8 cellular contexts compared by ENCODE assay signal in the genomic region with DNA sequence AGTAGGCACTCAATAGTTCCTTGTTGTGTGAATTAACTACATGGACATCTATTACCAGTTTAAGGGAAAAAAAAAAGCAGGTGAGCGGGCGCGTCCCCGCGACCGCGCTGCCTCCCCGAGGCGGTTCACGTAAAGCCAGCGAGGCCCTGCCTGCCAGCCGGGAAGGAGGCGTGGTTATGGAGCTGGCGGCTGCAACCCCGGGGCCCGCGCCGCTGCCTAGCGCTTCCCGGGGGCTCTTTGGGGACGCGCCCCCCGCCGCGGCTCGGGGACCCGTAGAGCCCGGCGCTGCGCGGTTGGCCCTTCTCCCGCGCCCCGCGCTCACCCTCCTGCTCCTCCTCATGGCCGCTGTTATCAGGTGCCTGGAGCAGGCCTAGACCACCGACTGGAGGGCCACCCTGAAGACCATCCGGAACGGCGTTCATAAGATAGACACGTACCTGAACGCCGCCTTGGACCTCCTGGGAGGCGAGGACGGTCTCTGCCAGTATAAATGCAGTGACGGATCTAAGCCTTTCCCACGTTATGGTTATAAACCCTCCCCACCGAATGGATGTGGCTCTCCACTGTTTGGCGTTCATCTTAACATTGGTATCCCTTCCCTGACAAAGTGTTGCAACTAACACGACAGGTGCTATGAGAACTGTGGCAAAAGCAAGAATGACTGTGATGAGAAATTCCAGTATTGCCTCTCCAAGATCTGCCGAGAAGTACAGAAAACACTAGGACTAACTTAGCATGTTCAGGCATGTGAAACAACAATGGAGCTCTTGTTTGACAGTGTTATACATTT. TPM values are rescaled to one million over a fixed set of nuclear protein-coding genes. Genes with fewer than 3 reads are reported as not detected.
DNase-seq lines count a peak whose midpoint lies in the region; ATAC-seq, FAIRE-seq and TF ChIP-seq lines count a peak whose summit lies in the region.

No MANE protein-coding gene starts in this region.

- 0 out of 3 replicates have a peak, but pooled peaks have one; percentile 7 for TF ChIP-seq CTCF in A549 (IDR thresholded peaks at IDR 0.05)
- peak; percentile 21 for TF ChIP-seq CTCF in epithelial cell of proximal tubule (conservative IDR thresholded peaks at IDR 0.05; ENCODE audit: low read depth, low read length)

- H3K9me3 ChIP-seq in A549 (no peaks in the 10 kb centered on the region), mucosa of stomach (ENCODE audit: control insufficient read depth, low read length) (no peaks in the 10 kb centered on the region)

- peak overlapping the region; percentile 56 to 84; a peak in 4 of 6 replicates for H3K27ac ChIP-seq in A549

- DNase-seq in A549 (ENCODE audit: low read depth in 1 of 2, low spot score in 1 of 2), result peak; percentile 35 to 39
- peak; percentile 92 for DNase-seq in H7
- peak; percentile 81 for DNase-seq in NCI-H69 (lab: John Stamatoyannopoulos, UW)
- peak; percentile 56 for DNase-seq in activated T-cell treated with anti-CD3 and anti-CD28 coated beads for 48 hours (ENCODE audit: low read depth)
- peak; percentile 6 for DNase-seq in epithelial cell of proximal tubule (ENCODE audit: low read depth)
- DNase-seq in stimulated activated naive CD8-positive, alpha-beta T cell treated with anti-CD3 and anti-CD28 coated beads, Interleukin-15, Interleukin-2, amounts not matched to agents 100 U/mL and 50 U/mL, for 24 hours, result peak; percentile 66
- DNase-seq in NK-92 (lab: John Stamatoyannopoulos, UW; ENCODE audit: unreplicated experiment), result no peak

- POLR2A ChIA-PET in A549 (lab: Yijun Ruan, JAX), result no interaction called here

- peaks cover 15% of the 10 kb centered on the region for H3K4me1 ChIP-seq in A549
- H3K4me1 ChIP-seq in mucosa of stomach (ENCODE audit: control insufficient read depth, insufficient read depth, low read length), result peaks cover 14% of the 10 kb centered on the region

- no peak for TF ChIP-seq EP300 in A549 (IDR thresholded peaks at IDR 0.05)

- 31% methylated on average over 18 of the region's 51 CpGs for WGBS in A549 (ENCODE audit: missing lambda C conversion rate)

- no peak for TF ChIP-seq POLR2A in A549 (IDR thresholded peaks at IDR 0.05; ENCODE audit: low read length)

- TF ChIP-seq RAD21 in A549 (conservative IDR thresholded peaks at IDR 0.05 in 1 of 2, IDR thresholded peaks at IDR 0.05 in 1 of 2), result 0 out of 5 replicates have a peak, but pooled peaks of 1 of the 2 experiments have one; percentile 21

- H3K36me3 ChIP-seq in H7 (replicated peaks; ENCODE audit: control insufficient read depth, insufficient read depth, low read length), result peaks cover 10% of the 10 kb centered on the region
- no peaks in the 10 kb centered on the region for H3K36me3 ChIP-seq in mucosa of stomach (ENCODE audit: control insufficient read depth, insufficient read depth, low read length)

- H3K27me3 ChIP-seq in H7 (ENCODE audit: control insufficient read depth, insufficient read depth, low read length), result no peaks in the 10 kb centered on the region; the same call in 1 of the 2 replicates
- H3K27me3 ChIP-seq in mucosa of stomach (ENCODE audit: control insufficient read depth, insufficient read depth, low read length), result no peaks in the 10 kb centered on the region

- FAIRE-seq in A549 (lab: Jason Lieb, UNC), result no peak

- peak; percentile 26 to 28; a peak in 3 of 6 replicates for ATAC-seq in A549
- no peak for ATAC-seq in stimulated activated naive CD8-positive, alpha-beta T cell treated with anti-CD3 and anti-CD28 coated beads, Interleukin-15, Interleukin-2, amounts not matched to agents 100 U/mL and 50 U/mL, for 24 hours

- H3K4me3 ChIP-seq in A549, result peak overlapping the region; percentile 41
- H3K4me3 ChIP-seq in H7 (ENCODE audit: insufficient read depth, low read depth, low read length), result peak overlapping the region; percentile 61
- peak overlapping the region; percentile 60 for H3K4me3 ChIP-seq in epithelial cell of proximal tubule (ENCODE audit: low read depth, low read length)
- no peak overlapping the region for H3K4me3 ChIP-seq in mucosa of stomach (ENCODE audit: low read length)

- CTCF ChIA-PET in A549 (lab: Yijun Ruan, JAX), result interaction anchor here (0.6 to 0.7 kb wide), 8 partner anchors 31 to 626 kb away, joined by 3 to 4 read pairs (median 3); no protein-coding TSS in a partner anchor

- peak overlapping the region; percentile 56 for H3K9ac ChIP-seq in mucosa of stomach (ENCODE audit: low read length)

- H3K4me2 ChIP-seq in A549, result peak overlapping the region; percentile 86

TF ChIP-seq in A549, 52 proteins besides CTCF, POLR2A, EP300 and RAD21:
- TF ChIP-seq ZNF302 (CRISPR knock-in tag; IDR thresholded peaks at IDR 0.05) (no peak), JUN (IDR thresholded peaks at IDR 0.05) (0 out of 5 replicates have a peak, but pooled peaks of 1 of the 2 experiments have one; percentile 26)
TF ChIP-seq in A549: peak in this region for 1.

RNA-seq across cellular contexts. Expression of a gene that starts 2.6 kb away (rescaled TPM):
- 9.8 and 14.0 TPM in 2 replicates for polyA plus RNA-seq in A549 (2011; rRNA removed)
- polyA plus RNA-seq in A549 (2012; cell fraction: cytosol; rRNA removed), result 10.3 and 12.8 TPM in 2 replicates
- 25.4 and 26.4 TPM in 2 replicates for polyA plus RNA-seq in A549 (2012; cell fraction: nucleus; rRNA removed)
- 15.6 to 18.4 TPM (median 18.2 TPM) in 3 replicates for polyA plus RNA-seq in A549 (2017; fragmentation: RNase III; extraction: RNeasy Plus Mini Kit Qiagen cat#74134 plus additional on column Dnase treatment)
- polyA minus RNA-seq in A549 (2011; rRNA and poly(A)+ RNA removed), result 14.9 and 16.4 TPM in 2 replicates
- total RNA-seq in H7 (2014; rRNA removed; shearing (Covaris generic)), result 20.5 and 28.5 TPM in 2 replicates
- total RNA-seq in epithelial cell of proximal tubule, result 32.5 and 33.9 TPM in 2 replicates

RNA-seq across cellular contexts. Expression of a gene that starts 35.6 kb away (rescaled TPM):
- polyA plus RNA-seq in A549 (2011; rRNA removed) (17.7 and 19.1 TPM in 2 replicates), A549 (2017; fragmentation: RNase III; extraction: RNeasy Plus Mini Kit Qiagen cat#74134 plus additional on column Dnase treatment) (17.7 to 18.9 TPM (median 18.2 TPM) in 3 replicates)
- polyA plus RNA-seq in A549 (2012; cell fraction: cytosol; rRNA removed), result 17.4 and 21.3 TPM in 2 replicates
- polyA plus RNA-seq in A549 (2012; cell fraction: nucleus; rRNA removed), result 26.2 and 28.6 TPM in 2 replicates
- polyA minus RNA-seq in A549 (2011; rRNA and poly(A)+ RNA removed), result 15.6 and 16.8 TPM in 2 replicates
- 94.3 and 95.0 TPM in 2 replicates for total RNA-seq in H7 (2014; rRNA removed; shearing (Covaris generic))
- total RNA-seq in epithelial cell of proximal tubule, result 13.0 and 30.1 TPM in 2 replicates

RNA-seq across cellular contexts. Expression of a gene that starts 35.8 kb away (rescaled TPM):
- polyA plus RNA-seq in A549 (2011; rRNA removed) (24.0 and 30.4 TPM in 2 replicates), A549 (2017; fragmentation: RNase III; extraction: RNeasy Plus Mini Kit Qiagen cat#74134 plus additional on column Dnase treatment) (12.9 to 14.1 TPM (median 13.0 TPM) in 3 replicates)
- polyA plus RNA-seq in A549 (2012; cell fraction: cytosol; rRNA removed), result 9.6 and 9.7 TPM in 2 replicates
- 10.9 and 12.0 TPM in 2 replicates for polyA plus RNA-seq in A549 (2012; cell fraction: nucleus; rRNA removed)
- polyA minus RNA-seq in A549 (2011; rRNA and poly(A)+ RNA removed), result 21.0 and 24.6 TPM in 2 replicates
- 24.1 and 33.5 TPM in 2 replicates for total RNA-seq in H7 (2014; rRNA removed; shearing (Covaris generic))
- 14.0 and 16.3 TPM in 2 replicates for total RNA-seq in epithelial cell of proximal tubule
